Comparison of ENCODE assay signal across 13 cellular contexts in the genomic region with DNA sequence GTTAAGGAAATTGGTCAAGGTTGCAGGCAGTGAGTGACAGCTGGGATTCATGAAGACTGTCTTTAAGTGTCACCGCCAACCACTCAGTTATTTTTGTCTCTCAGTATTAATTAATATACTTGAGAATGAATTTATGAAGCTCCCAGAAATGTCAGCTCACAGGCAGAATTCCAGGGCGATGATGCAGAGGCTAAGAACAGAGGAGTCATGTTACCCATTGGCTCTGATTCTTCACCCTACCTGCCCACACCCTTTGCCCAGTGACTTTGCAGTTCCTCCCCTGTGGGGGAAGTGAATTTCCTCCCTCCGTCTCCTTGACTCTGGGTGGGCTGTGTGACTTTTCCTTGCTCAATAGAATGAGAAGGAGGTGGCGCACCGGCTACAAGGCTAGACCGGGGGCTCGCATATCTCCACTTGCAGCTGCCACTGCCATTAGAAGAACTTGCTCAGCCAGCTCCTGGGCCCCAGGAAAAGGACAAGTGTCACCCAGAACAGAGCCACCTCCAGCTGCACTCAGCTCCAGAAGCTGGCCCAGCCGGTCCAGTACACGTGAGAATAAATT.
DNase-seq lines count a peak whose midpoint lies in the region; ATAC-seq and TF ChIP-seq lines count a peak whose summit lies in the region.
"Had no signal": no experiment of that assay in that cellular context is flagged by ENCODE, and none has a peak within 500 bp of the region (broad histone marks: within the 10 kb centered on the region; RNA-seq: fewer than 3 reads in every experiment).

No MANE protein-coding gene starts in this region.

- no peak overlapping the region for H3K27ac ChIP-seq in parathyroid adenoma
- H3K27ac ChIP-seq: ascending aorta had no signal

- H3K79me2 ChIP-seq in parathyroid adenoma: no peaks in the 10 kb centered on the region

- H2AFZ ChIP-seq in parathyroid adenoma: peak overlapping the region; percentile 59

- H3K4me1 ChIP-seq in ES-I3 (ENCODE audit: insufficient read depth, low read length): peaks cover 20% of the 10 kb centered on the region
- H3K4me1 ChIP-seq in parathyroid adenoma: peaks cover 16% of the 10 kb centered on the region
- H3K4me1 ChIP-seq: ascending aorta had no signal

- peaks cover 35% of the 10 kb centered on the region for H3K4me1 Mint-ChIP-seq in osteocyte (ENCODE audit: unreplicated experiment)

- DNase-seq in RPMI7951 (ENCODE audit: low read depth) (peak; percentile 39), fibroblast of pulmonary artery (ENCODE audit: low read depth) (peak; percentile 39), osteocyte (ENCODE audit: extremely low spot score, unreplicated experiment) (no peak), DMS79 treated with DMSO at 0.1 percent for 48 hours (lab: John Stamatoyannopoulos, UW) (no peak)
- no peak for DNase-seq in activated CD8-positive, alpha-beta memory T cell treated with anti-CD3 and anti-CD28 coated beads for 24 hours
- DNase-seq: CD8-positive, alpha-beta T cell; NCI-H510A treated with DMSO at 0.1 percent for 48 hours; stimulated activated CD4-positive, alpha-beta T cell treated with anti-CD3 and anti-CD28 coated beads, Interleukin-2, amount 100 ng/mL, for 48 hours had no signal

- no peak overlapping the region for H3K4me3 Mint-ChIP-seq in osteocyte (ENCODE audit: unreplicated experiment)
- H3K4me3 Mint-ChIP-seq: CD8-positive, alpha-beta T cell had no signal

- H3K27ac Mint-ChIP-seq in osteocyte (ENCODE audit: unreplicated experiment): no peak overlapping the region
- H3K27ac Mint-ChIP-seq: CD8-positive, alpha-beta T cell had no signal

- no peak for TF ChIP-seq CTCF in fibroblast of pulmonary artery (IDR thresholded peaks at IDR 0.05; ENCODE audit: low read length, missing control alignments)
- no peak for TF ChIP-seq CTCF in parathyroid adenoma (IDR thresholded peaks at IDR 0.05)
- TF ChIP-seq CTCF in osteocyte (IDR thresholded peaks at IDR 0.05): no peak

- H3K36me3 Mint-ChIP-seq in osteocyte (ENCODE audit: unreplicated experiment): no peaks in the 10 kb centered on the region
- H3K36me3 Mint-ChIP-seq: CD8-positive, alpha-beta T cell had no signal

- H3K36me3 ChIP-seq in ES-I3 (ENCODE audit: insufficient read depth, low read length): no peaks in the 10 kb centered on the region
- H3K36me3 ChIP-seq in parathyroid adenoma (ENCODE audit: control insufficient read depth, insufficient read depth, low read length): no peaks in the 10 kb centered on the region
- H3K36me3 ChIP-seq: ascending aorta had no signal

- peak overlapping the region; percentile 28; the same call in 1 of the 2 replicates for H3K9ac ChIP-seq in ES-I3 (ENCODE audit: low read depth, low read length)
- no peak overlapping the region for H3K9ac ChIP-seq in parathyroid adenoma

- peak overlapping the region; percentile 46 for H3K4me2 ChIP-seq in parathyroid adenoma (ENCODE audit: low read length)

- H3K4me3 ChIP-seq in fibroblast of pulmonary artery (replicated peaks; ENCODE audit: low read depth, low read length): no peak overlapping the region
- H3K4me3 ChIP-seq in parathyroid adenoma (ENCODE audit: low read depth, low read length): no peak overlapping the region
- H3K4me3 ChIP-seq: ascending aorta, GM12878 had no signal

- no peak for ATAC-seq in HG03571 (IDR thresholded peaks at IDR 0.05; ENCODE audit: unreplicated experiment)
- ATAC-seq: CD8-positive, alpha-beta T cell; GM12878 had no signal

- no peaks in the 10 kb centered on the region for H3K9me3 Mint-ChIP-seq in osteocyte (ENCODE audit: unreplicated experiment)
- H3K9me3 Mint-ChIP-seq: CD8-positive, alpha-beta T cell had no signal

- H3K9me3 ChIP-seq in ES-I3 (ENCODE audit: control insufficient read depth, insufficient read depth, low read length) (no peaks in the 10 kb centered on the region), parathyroid adenoma (ENCODE audit: control insufficient read depth, low read length) (no peaks in the 10 kb centered on the region)
- H3K9me3 ChIP-seq: ascending aorta had no signal

- H3K27me3 ChIP-seq in parathyroid adenoma (ENCODE audit: control insufficient read depth, insufficient read depth, low read length): no peaks in the 10 kb centered on the region
- H3K27me3 ChIP-seq: ascending aorta had no signal

- H3K27me3 Mint-ChIP-seq in osteocyte (ENCODE audit: unreplicated experiment): peaks cover 4% of the 10 kb centered on the region

Comparison
In these comparisons a context has a peak if more than half of its experiments do, and no peak if none do; other contexts are left out.
1. DNase-seq: peak in RPMI7951 (single experiment) and fibroblast of pulmonary artery (single experiment); none in osteocyte (single experiment), DMS79 treated with DMSO at 0.1 percent for 48 hours (single experiment) and activated CD8-positive, alpha-beta memory T cell treated with anti-CD3 and anti-CD28 coated beads for 24 hours (single experiment).